8 cellular contexts compared by ENCODE assay signal in genomic region chr1:230812568-230812967, GRCh38.
"Had no signal": no experiment of that assay in that cellular context is flagged by ENCODE, and none has a peak within 500 bp of the region (broad histone marks: within the 10 kb centered on the region; RNA-seq: fewer than 3 reads in every experiment).

No MANE protein-coding gene starts in this region.

- FAIRE-seq: HepG2 had no signal

- H3K36me3 ChIP-seq: HAP-1 had no signal

- H3K9ac ChIP-seq: GM23248 had no signal

- ATAC-seq: HCT116, HepG2 had no signal

- H3K27ac ChIP-seq: GM23248, HL-60 had no signal

- H3K4me3 ChIP-seq: GM23248, HAP-1 had no signal

- H2AFZ ChIP-seq: GM23248 had no signal

- DNase-seq: GM23248, GOT3, H7, KG1 had no signal
